Comparison of ENCODE assay signal across 1 cellular context in genomic region chr7:55335151-55335550, GRCh38.
TF ChIP-seq lines count a peak whose summit lies in the region.

No MANE protein-coding gene starts in this region.

TF ChIP-seq in H1, 55 proteins besides CTCF, POLR2A, EP300 and RAD21:
- TF ChIP-seq PHF8 (conservative IDR thresholded peaks at IDR 0.05; ENCODE audit: low read depth, low read length) (no peak), CHD7 (IDR thresholded peaks at IDR 0.05; ENCODE audit: insufficient replicate concordance, low read length) (no peak), ZNF274 (IDR thresholded peaks at IDR 0.05; ENCODE audit: borderline replicate concordance, extremely low read depth, low read length) (no peak)
TF ChIP-seq in H1: peak in this region for 0.
